14 cellular contexts compared by ENCODE assay signal in genomic region chr6:134873500-134874388, GRCh38.
DNase-seq lines count a peak whose midpoint lies in the region; ATAC-seq and TF ChIP-seq lines count a peak whose summit lies in the region.
"Had no signal": no experiment of that assay in that cellular context is flagged by ENCODE, and none has a peak within 500 bp of the region (broad histone marks: within the 10 kb centered on the region; RNA-seq: fewer than 3 reads in every experiment).

No MANE protein-coding gene starts in this region.

- peak; percentile 7 for DNase-seq in activated CD4-positive, alpha-beta T cell treated with anti-CD3 and anti-CD28 coated beads for 48 hours
- DNase-seq in memory B cell (ENCODE audit: low spot score in 2 of 2) = no peak
- no peak for DNase-seq in MG63
- no peak for DNase-seq in AG20443 (ENCODE audit: low spot score)
- DNase-seq in NCI-H2171 treated with DMSO at 0.1 percent for 48 hours (lab: John Stamatoyannopoulos, UW) = no peak
- DNase-seq: HFFc6; NCI-H2081 treated with DMSO at 0.1 percent for 48 hours; stimulated activated CD4-positive, alpha-beta T cell treated with anti-CD3 and anti-CD28 coated beads, Interleukin-2, amount 100 ng/mL, for 48 hours had no signal

- H3K36me3 Mint-ChIP-seq in memory B cell = peaks cover 4% of the 10 kb centered on the region

- peak overlapping the region; percentile 58 for H3K4me3 Mint-ChIP-seq in memory B cell
- H3K4me3 Mint-ChIP-seq: HFFc6, neural crest cell, WTC11 had no signal

- H3K9me3 ChIP-seq in MG63 = no peaks in the 10 kb centered on the region
- H3K9me3 ChIP-seq: body of pancreas had no signal

- peaks cover 3% of the 10 kb centered on the region for H3K9me3 Mint-ChIP-seq in memory B cell
- H3K9me3 Mint-ChIP-seq: HFFc6 had no signal

- peaks cover 19% of the 10 kb centered on the region for H3K4me1 Mint-ChIP-seq in memory B cell
- H3K4me1 Mint-ChIP-seq: neural crest cell had no signal

- TF ChIP-seq POLR2A in GM18505 (IDR thresholded peaks at IDR 0.05; ENCODE audit: borderline replicate concordance, extremely low read depth, insufficient read depth, insufficient read length) = no peak

- no peaks in the 10 kb centered on the region for H3K36me3 ChIP-seq in MG63

- no peak overlapping the region for H3K4me3 ChIP-seq in MG63
- H3K4me3 ChIP-seq: body of pancreas had no signal

- no peaks in the 10 kb centered on the region for H3K27me3 ChIP-seq in MG63
- H3K27me3 ChIP-seq: body of pancreas had no signal

- H3K27ac Mint-ChIP-seq in memory B cell = no peak overlapping the region
- H3K27ac Mint-ChIP-seq: HFFc6, WTC11 had no signal

- no peaks in the 10 kb centered on the region for H3K27me3 Mint-ChIP-seq in memory B cell

- ATAC-seq in GM18505 (IDR thresholded peaks at IDR 0.05; ENCODE audit: unreplicated experiment) = peak; percentile 35
- ATAC-seq in GM21737 (IDR thresholded peaks at IDR 0.05; ENCODE audit: unreplicated experiment) = peak; percentile 28
- ATAC-seq in memory B cell (ENCODE audit: low read depth) = peak; percentile 50
- ATAC-seq in HG03442 (IDR thresholded peaks at IDR 0.05; ENCODE audit: unreplicated experiment) = no peak
- ATAC-seq: body of pancreas, WTC11 had no signal
